Comparison of ENCODE assay signal across 1 cellular context in the genomic region with DNA sequence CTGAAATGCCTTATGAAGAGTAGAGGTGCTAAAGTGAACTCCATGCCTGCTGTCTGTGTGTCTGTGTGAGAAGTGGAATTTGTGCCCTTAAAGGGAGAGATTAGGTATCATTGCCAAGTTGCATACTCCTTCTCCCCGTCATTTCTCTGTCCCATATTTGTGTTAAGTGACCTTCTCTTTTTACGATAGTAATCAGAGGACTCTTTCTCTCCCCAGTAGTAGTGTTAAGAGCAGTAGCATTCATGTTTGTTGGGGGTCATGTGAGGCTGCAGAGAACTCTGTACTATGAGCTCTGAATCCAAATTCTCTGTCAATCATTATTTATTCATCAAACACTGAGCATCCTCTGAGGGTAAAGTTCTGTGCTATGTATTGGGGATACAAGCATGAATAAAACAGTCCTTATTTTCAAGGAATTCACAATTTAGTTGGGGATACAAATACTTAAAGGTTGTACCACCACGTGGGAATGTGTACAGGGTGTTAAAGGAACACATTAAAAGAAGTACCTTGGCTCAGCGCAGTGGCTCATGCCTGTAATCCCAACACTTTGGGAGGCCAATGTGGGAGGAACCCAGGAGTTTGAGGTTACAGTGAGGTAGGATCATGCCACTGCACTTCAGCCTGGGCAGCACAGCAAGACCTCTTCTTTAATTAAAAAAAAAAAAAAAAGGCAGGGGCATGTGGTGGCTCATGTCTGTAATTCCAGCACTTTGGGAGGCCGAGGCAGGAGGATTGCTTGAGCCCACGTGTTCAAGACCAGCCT.
TF ChIP-seq lines count a peak whose summit lies in the region.

No MANE protein-coding gene starts in this region.

TF ChIP-seq in HepG2, 621 proteins besides CTCF, POLR2A, EP300 and RAD21 (continued from another document and continues in another):
- TF ChIP-seq, protein P1, sequence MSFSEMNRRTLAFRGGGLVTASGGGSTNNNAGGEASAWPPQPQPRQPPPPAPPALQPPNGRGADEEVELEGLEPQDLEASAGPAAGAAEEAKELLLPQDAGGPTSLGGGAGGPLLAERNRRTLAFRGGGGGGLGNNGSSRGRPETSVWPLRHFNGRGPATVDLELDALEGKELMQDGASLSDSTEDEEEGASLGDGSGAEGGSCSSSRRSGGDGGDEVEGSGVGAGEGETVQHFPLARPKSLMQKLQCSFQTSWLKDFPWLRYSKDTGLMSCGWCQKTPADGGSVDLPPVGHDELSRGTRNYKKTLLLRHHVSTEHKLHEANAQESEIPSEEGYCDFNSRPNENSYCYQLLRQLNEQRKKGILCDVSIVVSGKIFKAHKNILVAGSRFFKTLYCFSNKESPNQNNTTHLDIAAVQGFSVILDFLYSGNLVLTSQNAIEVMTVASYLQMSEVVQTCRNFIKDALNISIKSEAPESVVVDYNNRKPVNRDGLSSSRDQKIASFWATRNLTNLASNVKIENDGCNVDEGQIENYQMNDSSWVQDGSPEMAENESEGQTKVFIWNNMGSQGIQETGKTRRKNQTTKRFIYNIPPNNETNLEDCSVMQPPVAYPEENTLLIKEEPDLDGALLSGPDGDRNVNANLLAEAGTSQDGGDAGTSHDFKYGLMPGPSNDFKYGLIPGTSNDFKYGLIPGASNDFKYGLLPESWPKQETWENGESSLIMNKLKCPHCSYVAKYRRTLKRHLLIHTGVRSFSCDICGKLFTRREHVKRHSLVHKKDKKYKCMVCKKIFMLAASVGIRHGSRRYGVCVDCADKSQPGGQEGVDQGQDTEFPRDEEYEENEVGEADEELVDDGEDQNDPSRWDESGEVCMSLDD (CRISPR knock-in tag; IDR thresholded peaks at IDR 0.05; ENCODE audit: borderline replicate concordance) = no peak; the same call in 1 of the 2 replicates
- TF ChIP-seq MEIS2 (CRISPR knock-in tag; IDR thresholded peaks at IDR 0.05) (0 out of 2 replicates have a peak, but pooled peaks have one; percentile 37), JUNB (CRISPR knock-in tag; IDR thresholded peaks at IDR 0.05; ENCODE audit: borderline replicate concordance) (no peak), ZBTB21 (CRISPR knock-in tag; IDR thresholded peaks at IDR 0.05) (no peak), GLI4 (CRISPR knock-in tag; IDR thresholded peaks at IDR 0.05; ENCODE audit: borderline replicate concordance) (no peak), HNRNPK (IDR thresholded peaks at IDR 0.05; ENCODE audit: low read depth, low read length, poor library complexity, severe bottlenecking) (no peak), U2AF2 (IDR thresholded peaks at IDR 0.05; ENCODE audit: low read depth, low read length) (no peak), ZNF33A (CRISPR knock-in tag; IDR thresholded peaks at IDR 0.05; ENCODE audit: borderline replicate concordance) (no peak), BCL6 (CRISPR knock-in tag; IDR thresholded peaks at IDR 0.05) (peak; percentile 72), FOXK2 (IDR thresholded peaks at IDR 0.05) (no peak), ZKSCAN8 (CRISPR knock-in tag; IDR thresholded peaks at IDR 0.05; ENCODE audit: borderline replicate concordance) (0 out of 2 replicates have a peak, but pooled peaks have one; percentile 33), ZNF678 (CRISPR knock-in tag; IDR thresholded peaks at IDR 0.05) (no peak), ZFY (CRISPR knock-in tag; IDR thresholded peaks at IDR 0.05) (no peak), ZNF839 (CRISPR knock-in tag; IDR thresholded peaks at IDR 0.05; ENCODE audit: borderline replicate concordance) (no peak), ZNF780A (CRISPR knock-in tag; IDR thresholded peaks at IDR 0.05) (no peak), ZNF558 (CRISPR knock-in tag; IDR thresholded peaks at IDR 0.05; ENCODE audit: borderline replicate concordance) (no peak)
- TF ChIP-seq, protein P2, sequence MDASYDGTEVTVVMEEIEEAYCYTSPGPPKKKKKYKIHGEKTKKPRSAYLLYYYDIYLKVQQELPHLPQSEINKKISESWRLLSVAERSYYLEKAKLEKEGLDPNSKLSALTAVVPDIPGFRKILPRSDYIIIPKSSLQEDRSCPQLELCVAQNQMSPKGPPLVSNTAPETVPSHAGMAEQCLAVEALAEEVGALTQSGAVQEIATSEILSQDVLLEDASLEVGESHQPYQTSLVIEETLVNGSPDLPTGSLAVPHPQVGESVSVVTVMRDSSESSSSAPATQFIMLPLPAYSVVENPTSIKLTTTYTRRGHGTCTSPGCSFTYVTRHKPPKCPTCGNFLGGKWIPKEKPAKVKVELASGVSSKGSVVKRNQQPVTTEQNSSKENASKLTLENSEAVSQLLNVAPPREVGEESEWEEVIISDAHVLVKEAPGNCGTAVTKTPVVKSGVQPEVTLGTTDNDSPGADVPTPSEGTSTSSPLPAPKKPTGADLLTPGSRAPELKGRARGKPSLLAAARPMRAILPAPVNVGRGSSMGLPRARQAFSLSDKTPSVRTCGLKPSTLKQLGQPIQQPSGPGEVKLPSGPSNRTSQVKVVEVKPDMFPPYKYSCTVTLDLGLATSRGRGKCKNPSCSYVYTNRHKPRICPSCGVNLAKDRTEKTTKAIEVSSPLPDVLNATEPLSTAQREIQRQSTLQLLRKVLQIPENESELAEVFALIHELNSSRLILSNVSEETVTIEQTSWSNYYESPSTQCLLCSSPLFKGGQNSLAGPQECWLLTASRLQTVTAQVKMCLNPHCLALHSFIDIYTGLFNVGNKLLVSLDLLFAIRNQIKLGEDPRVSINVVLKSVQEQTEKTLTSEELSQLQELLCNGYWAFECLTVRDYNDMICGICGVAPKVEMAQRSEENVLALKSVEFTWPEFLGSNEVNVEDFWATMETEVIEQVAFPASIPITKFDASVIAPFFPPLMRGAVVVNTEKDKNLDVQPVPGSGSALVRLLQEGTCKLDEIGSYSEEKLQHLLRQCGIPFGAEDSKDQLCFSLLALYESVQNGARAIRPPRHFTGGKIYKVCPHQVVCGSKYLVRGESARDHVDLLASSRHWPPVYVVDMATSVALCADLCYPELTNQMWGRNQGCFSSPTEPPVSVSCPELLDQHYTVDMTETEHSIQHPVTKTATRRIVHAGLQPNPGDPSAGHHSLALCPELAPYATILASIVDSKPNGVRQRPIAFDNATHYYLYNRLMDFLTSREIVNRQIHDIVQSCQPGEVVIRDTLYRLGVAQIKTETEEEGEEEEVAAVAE (CRISPR knock-in tag; IDR thresholded peaks at IDR 0.05; ENCODE audit: borderline replicate concordance) = no peak
- TF ChIP-seq, protein P3, sequence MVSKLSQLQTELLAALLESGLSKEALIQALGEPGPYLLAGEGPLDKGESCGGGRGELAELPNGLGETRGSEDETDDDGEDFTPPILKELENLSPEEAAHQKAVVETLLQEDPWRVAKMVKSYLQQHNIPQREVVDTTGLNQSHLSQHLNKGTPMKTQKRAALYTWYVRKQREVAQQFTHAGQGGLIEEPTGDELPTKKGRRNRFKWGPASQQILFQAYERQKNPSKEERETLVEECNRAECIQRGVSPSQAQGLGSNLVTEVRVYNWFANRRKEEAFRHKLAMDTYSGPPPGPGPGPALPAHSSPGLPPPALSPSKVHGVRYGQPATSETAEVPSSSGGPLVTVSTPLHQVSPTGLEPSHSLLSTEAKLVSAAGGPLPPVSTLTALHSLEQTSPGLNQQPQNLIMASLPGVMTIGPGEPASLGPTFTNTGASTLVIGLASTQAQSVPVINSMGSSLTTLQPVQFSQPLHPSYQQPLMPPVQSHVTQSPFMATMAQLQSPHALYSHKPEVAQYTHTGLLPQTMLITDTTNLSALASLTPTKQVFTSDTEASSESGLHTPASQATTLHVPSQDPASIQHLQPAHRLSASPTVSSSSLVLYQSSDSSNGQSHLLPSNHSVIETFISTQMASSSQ (IDR thresholded peaks at IDR 0.05; ENCODE audit: low read depth) = peak; percentile 88
- TF ChIP-seq, protein P3 (CRISPR knock-in tag; IDR thresholded peaks at IDR 0.05; ENCODE audit: borderline replicate concordance) = peak; percentile 92
- TF ChIP-seq, protein P4, sequence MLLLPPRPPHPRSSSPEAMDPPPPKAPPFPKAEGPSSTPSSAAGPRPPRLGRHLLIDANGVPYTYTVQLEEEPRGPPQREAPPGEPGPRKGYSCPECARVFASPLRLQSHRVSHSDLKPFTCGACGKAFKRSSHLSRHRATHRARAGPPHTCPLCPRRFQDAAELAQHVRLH (CRISPR knock-in tag; IDR thresholded peaks at IDR 0.05; ENCODE audit: borderline replicate concordance, low read depth) = no peak
- TF ChIP-seq, protein P5, sequence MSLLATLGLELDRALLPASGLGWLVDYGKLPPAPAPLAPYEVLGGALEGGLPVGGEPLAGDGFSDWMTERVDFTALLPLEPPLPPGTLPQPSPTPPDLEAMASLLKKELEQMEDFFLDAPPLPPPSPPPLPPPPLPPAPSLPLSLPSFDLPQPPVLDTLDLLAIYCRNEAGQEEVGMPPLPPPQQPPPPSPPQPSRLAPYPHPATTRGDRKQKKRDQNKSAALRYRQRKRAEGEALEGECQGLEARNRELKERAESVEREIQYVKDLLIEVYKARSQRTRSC (CRISPR knock-in tag; IDR thresholded peaks at IDR 0.05; ENCODE audit: low read depth) = no peak
- TF ChIP-seq, protein P6, sequence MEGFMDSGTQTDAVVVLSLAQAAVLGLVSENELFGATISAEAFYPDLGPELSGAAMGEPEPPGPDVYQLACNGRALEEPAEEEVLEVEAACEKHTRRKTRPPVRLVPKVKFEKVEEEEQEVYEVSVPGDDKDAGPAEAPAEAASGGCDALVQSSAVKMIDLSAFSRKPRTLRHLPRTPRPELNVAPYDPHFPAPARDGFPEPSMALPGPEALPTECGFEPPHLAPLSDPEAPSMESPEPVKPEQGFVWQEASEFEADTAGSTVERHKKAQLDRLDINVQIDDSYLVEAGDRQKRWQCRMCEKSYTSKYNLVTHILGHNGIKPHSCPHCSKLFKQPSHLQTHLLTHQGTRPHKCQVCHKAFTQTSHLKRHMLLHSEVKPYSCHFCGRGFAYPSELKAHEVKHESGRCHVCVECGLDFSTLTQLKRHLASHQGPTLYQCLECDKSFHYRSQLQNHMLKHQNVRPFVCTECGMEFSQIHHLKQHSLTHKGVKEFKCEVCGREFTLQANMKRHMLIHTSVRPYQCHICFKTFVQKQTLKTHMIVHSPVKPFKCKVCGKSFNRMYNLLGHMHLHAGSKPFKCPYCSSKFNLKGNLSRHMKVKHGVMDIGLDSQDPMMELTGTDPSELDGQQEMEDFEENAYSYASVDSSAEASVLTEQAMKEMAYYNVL (CRISPR knock-in tag; IDR thresholded peaks at IDR 0.05; ENCODE audit: borderline replicate concordance) = no peak
- TF ChIP-seq, protein P7, sequence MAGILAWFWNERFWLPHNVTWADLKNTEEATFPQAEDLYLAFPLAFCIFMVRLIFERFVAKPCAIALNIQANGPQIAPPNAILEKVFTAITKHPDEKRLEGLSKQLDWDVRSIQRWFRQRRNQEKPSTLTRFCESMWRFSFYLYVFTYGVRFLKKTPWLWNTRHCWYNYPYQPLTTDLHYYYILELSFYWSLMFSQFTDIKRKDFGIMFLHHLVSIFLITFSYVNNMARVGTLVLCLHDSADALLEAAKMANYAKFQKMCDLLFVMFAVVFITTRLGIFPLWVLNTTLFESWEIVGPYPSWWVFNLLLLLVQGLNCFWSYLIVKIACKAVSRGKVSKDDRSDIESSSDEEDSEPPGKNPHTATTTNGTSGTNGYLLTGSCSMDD (CRISPR knock-in tag; IDR thresholded peaks at IDR 0.05) = no peak
- TF ChIP-seq, protein P8, sequence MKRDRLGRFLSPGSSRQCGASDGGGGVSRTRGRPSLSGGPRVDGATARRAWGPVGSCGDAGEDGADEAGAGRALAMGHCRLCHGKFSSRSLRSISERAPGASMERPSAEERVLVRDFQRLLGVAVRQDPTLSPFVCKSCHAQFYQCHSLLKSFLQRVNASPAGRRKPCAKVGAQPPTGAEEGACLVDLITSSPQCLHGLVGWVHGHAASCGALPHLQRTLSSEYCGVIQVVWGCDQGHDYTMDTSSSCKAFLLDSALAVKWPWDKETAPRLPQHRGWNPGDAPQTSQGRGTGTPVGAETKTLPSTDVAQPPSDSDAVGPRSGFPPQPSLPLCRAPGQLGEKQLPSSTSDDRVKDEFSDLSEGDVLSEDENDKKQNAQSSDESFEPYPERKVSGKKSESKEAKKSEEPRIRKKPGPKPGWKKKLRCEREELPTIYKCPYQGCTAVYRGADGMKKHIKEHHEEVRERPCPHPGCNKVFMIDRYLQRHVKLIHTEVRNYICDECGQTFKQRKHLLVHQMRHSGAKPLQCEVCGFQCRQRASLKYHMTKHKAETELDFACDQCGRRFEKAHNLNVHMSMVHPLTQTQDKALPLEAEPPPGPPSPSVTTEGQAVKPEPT (CRISPR knock-in tag; IDR thresholded peaks at IDR 0.05; ENCODE audit: low read depth) = no peak
- TF ChIP-seq, protein P9, sequence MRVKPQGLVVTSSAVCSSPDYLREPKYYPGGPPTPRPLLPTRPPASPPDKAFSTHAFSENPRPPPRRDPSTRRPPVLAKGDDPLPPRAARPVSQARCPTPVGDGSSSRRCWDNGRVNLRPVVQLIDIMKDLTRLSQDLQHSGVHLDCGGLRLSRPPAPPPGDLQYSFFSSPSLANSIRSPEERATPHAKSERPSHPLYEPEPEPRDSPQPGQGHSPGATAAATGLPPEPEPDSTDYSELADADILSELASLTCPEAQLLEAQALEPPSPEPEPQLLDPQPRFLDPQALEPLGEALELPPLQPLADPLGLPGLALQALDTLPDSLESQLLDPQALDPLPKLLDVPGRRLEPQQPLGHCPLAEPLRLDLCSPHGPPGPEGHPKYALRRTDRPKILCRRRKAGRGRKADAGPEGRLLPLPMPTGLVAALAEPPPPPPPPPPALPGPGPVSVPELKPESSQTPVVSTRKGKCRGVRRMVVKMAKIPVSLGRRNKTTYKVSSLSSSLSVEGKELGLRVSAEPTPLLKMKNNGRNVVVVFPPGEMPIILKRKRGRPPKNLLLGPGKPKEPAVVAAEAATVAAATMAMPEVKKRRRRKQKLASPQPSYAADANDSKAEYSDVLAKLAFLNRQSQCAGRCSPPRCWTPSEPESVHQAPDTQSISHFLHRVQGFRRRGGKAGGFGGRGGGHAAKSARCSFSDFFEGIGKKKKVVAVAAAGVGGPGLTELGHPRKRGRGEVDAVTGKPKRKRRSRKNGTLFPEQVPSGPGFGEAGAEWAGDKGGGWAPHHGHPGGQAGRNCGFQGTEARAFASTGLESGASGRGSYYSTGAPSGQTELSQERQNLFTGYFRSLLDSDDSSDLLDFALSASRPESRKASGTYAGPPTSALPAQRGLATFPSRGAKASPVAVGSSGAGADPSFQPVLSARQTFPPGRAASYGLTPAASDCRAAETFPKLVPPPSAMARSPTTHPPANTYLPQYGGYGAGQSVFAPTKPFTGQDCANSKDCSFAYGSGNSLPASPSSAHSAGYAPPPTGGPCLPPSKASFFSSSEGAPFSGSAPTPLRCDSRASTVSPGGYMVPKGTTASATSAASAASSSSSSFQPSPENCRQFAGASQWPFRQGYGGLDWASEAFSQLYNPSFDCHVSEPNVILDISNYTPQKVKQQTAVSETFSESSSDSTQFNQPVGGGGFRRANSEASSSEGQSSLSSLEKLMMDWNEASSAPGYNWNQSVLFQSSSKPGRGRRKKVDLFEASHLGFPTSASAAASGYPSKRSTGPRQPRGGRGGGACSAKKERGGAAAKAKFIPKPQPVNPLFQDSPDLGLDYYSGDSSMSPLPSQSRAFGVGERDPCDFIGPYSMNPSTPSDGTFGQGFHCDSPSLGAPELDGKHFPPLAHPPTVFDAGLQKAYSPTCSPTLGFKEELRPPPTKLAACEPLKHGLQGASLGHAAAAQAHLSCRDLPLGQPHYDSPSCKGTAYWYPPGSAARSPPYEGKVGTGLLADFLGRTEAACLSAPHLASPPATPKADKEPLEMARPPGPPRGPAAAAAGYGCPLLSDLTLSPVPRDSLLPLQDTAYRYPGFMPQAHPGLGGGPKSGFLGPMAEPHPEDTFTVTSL (CRISPR knock-in tag; IDR thresholded peaks at IDR 0.05; ENCODE audit: borderline replicate concordance) = peak; percentile 63; the same call in 1 of the 2 replicates
